Comparison of ENCODE assay signal across 21 cellular contexts in the genomic region with DNA sequence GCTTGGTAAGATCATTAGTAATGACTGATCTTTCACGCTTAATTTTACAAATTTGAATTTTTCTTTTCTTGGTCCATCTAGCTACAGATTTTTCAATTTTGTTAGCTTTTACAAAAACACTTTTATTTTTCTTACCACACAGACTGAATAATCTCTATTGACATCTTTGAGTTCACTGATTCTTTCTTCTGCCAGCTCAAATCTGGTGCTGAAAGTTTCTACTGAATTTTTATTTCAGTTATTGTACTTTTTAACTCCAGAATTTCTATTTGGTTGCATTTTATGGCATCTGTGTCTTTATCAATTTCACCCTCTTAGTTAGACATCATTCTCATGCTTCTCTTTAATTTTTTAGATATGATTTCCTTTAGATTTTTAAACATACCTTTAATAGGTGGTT.
"Had no signal": no experiment of that assay in that cellular context is flagged by ENCODE, and none has a peak within 500 bp of the region (broad histone marks: within the 10 kb centered on the region; RNA-seq: fewer than 3 reads in every experiment).

No MANE protein-coding gene starts in this region.

- DNase-seq: colonic mucosa; cortex of kidney; effector CD8-positive, alpha-beta T cell; effector memory CD8-positive, alpha-beta T cell; endodermal cell; erythroblast; foreskin keratinocyte; heart left ventricle; hippocampal formation; left cardiac atrium; left lung; left ventricle myocardium superior; lower lobe of right lung; mesenchymal stem cell; mucosa of descending colon had no signal

- H3K27me3 ChIP-seq: colonic mucosa, esophagus muscularis mucosa, foreskin keratinocyte, gastroesophageal sphincter, heart left ventricle, left lung had no signal

- H3K36me3 ChIP-seq: colonic mucosa, esophagus muscularis mucosa, gastroesophageal sphincter, heart left ventricle, left lung, lower lobe of right lung had no signal

- ATAC-seq: effector memory CD8-positive, alpha-beta T cell; foreskin keratinocyte; gastroesophageal sphincter; heart left ventricle; left cardiac atrium; left lung; left ventricle myocardium superior; lower lobe of right lung; mucosa of descending colon had no signal

- H3K4me3 ChIP-seq: colonic mucosa, esophagus muscularis mucosa, gastroesophageal sphincter, heart left ventricle, left lung, lower lobe of right lung, mucosa of descending colon had no signal

- H3K27ac ChIP-seq: colonic mucosa, epithelial cell of prostate, esophagus muscularis mucosa, foreskin keratinocyte, gastroesophageal sphincter, heart left ventricle, left lung, lower lobe of right lung had no signal

- H3K4me1 ChIP-seq: colonic mucosa, esophagus muscularis mucosa, foreskin keratinocyte, gastroesophageal sphincter, heart left ventricle, left lung, lower lobe of right lung had no signal

- FAIRE-seq: endometrium, islet of Langerhans, keratinocyte had no signal

- H3K9me3 ChIP-seq: colonic mucosa, esophagus muscularis mucosa, lower lobe of right lung, mucosa of descending colon had no signal
